ENCODE assay signal across 8 cellular contexts in the genomic region with DNA sequence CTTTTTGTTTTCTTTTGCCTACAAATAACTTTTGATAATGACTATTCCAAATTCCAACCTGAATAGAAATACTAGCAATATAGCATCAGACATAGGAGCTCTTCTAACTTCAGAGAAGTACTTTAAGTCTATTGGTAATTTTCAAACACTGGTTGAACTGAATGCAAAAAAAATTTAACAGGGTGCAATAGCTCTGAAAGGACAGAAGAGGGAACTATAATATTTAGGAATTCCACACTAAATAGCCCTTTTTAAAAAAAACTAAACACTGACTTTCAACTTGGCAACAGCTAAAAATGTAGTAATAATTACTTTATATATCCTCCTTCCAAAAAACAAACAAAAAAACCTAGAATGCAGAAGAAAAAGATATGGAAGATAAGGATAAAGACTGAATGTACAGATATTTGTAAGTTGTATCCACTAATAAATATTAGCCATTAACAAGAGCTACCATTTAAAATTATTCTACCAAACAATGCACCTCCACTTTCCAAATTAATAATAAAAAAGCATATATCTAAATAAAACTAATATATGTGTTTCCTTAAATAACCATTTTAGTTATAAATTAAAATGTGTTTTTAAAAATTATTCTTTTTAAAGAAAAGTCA.
A peak's percentile ranks its signal among the peaks of the same experiment; 100 is the strongest.
DNase-seq lines count a peak whose midpoint lies in the region; ATAC-seq and TF ChIP-seq lines count a peak whose summit lies in the region.

No MANE protein-coding gene starts in this region.

- no peak overlapping the region for H3K4me3 Mint-ChIP-seq in nephron

- H3K9me3 Mint-ChIP-seq in nephron = no peaks in the 10 kb centered on the region

- H3K27ac Mint-ChIP-seq in nephron = no peak overlapping the region

- ATAC-seq in GM18867 (IDR thresholded peaks at IDR 0.05; ENCODE audit: unreplicated experiment) = no peak
- ATAC-seq in GM18909 (IDR thresholded peaks at IDR 0.05; ENCODE audit: poor library complexity, unreplicated experiment) = no peak

- no peaks in the 10 kb centered on the region for H3K36me3 Mint-ChIP-seq in nephron (ENCODE audit: low read depth)

- no peaks in the 10 kb centered on the region for H3K27me3 Mint-ChIP-seq in nephron (ENCODE audit: low read depth)

- TF ChIP-seq CTCF in nephron (IDR thresholded peaks at IDR 0.05; ENCODE audit: unreplicated experiment in 3 of 3) = peak; percentile 53 to 83 (median 70)

- H3K4me1 Mint-ChIP-seq in nephron = no peaks in the 10 kb centered on the region

- DNase-seq in DMS 273 (lab: John Stamatoyannopoulos, UW; ENCODE audit: unreplicated experiment) (peak; percentile 28), DMS 273 treated with DMSO at 0.1 percent for 48 hours (lab: John Stamatoyannopoulos, UW) (no peak), NCI-H2196 (lab: John Stamatoyannopoulos, UW; ENCODE audit: unreplicated experiment) (peak; percentile 1), cerebellar cortex (ENCODE audit: low spot score) (peak; percentile 29), NK-92 (lab: John Stamatoyannopoulos, UW; ENCODE audit: unreplicated experiment) (no peak)

Comparison
In these comparisons a context has a peak if more than half of its experiments do, and no peak if none do; other contexts are left out.
1. DNase-seq: peak in DMS 273 (single experiment), NCI-H2196 (single experiment) and cerebellar cortex (single experiment); none in DMS 273 treated with DMSO at 0.1 percent for 48 hours (single experiment) and NK-92 (single experiment).